Comparison of ENCODE assay signal across 8 cellular contexts in genomic region chr7:131328387-131329175, GRCh38. TPM values are rescaled to one million over a fixed set of nuclear protein-coding genes. Genes with fewer than 3 reads are reported as not detected.
DNase-seq lines count a peak whose midpoint lies in the region; ATAC-seq and TF ChIP-seq lines count a peak whose summit lies in the region.

No MANE protein-coding gene starts in this region.

- TF ChIP-seq POLR2A in vagina (IDR thresholded peaks at IDR 0.05): no peak

- CTCF ChIA-PET in activated CD4-positive, alpha-beta T cell treated with anti-CD3 and anti-CD28 coated beads for 36 hours (lab: Charles Lee): interaction anchor here (0.7 to 1.5 kb wide), 5 partner anchors 8 to 145 kb away, joined by 3 to 4 read pairs (median 4); no protein-coding TSS in a partner anchor

- peak overlapping the region; percentile 97 for H3K27ac Mint-ChIP-seq in activated CD4-positive, alpha-beta T cell treated with anti-CD3 and anti-CD28 coated beads for 36 hours

- H3K4me1 Mint-ChIP-seq in activated CD4-positive, alpha-beta T cell treated with anti-CD3 and anti-CD28 coated beads for 36 hours: peaks cover 59% of the 10 kb centered on the region

- TF ChIP-seq CTCF in dorsolateral prefrontal cortex (IDR thresholded peaks at IDR 0.05 in 54 of 56, conservative IDR thresholded peaks at IDR 0.05 in 2 of 56; ENCODE audit: low read depth in 1 of 56, partially characterized antibody in 56 of 56) (peak in 1 of 56 donors; percentile 10), vagina (IDR thresholded peaks at IDR 0.05) (no peak)

- DNase-seq in activated CD4-positive, alpha-beta T cell treated with anti-CD3 and anti-CD28 coated beads for 36 hours: no peak
- no peak for DNase-seq in activated CD4-positive, alpha-beta T cell treated with anti-CD3 and anti-CD28 coated beads for 48 hours
- DNase-seq in OCI-M2 (lab: John Stamatoyannopoulos, UW; ENCODE audit: unreplicated experiment) (peak; percentile 26), dorsolateral prefrontal cortex (no peak), vagina (ENCODE audit: extremely low spot score in 2 of 2) (no peak), GOT3 (lab: John Stamatoyannopoulos, UW) (no peak)

- H3K27me3 ChIP-seq in dorsolateral prefrontal cortex (no peaks in the 10 kb centered on the region), vagina (no peaks in the 10 kb centered on the region)

- ATAC-seq in activated CD4-positive, alpha-beta T cell treated with anti-CD3 and anti-CD28 coated beads for 36 hours: no peak
- ATAC-seq in HG03039 (IDR thresholded peaks at IDR 0.05; ENCODE audit: unreplicated experiment): no peak

- peak overlapping the region; percentile 63 to 100 (median 94) for H3K4me3 ChIP-seq in dorsolateral prefrontal cortex
- H3K4me3 ChIP-seq in mesodermal cell (ENCODE audit: extremely low read depth, insufficient read depth, low read length, poor library complexity, severe bottlenecking): peak overlapping the region; percentile 95
- H3K4me3 ChIP-seq in vagina: peak overlapping the region; percentile 99

- H3K4me3 Mint-ChIP-seq in activated CD4-positive, alpha-beta T cell treated with anti-CD3 and anti-CD28 coated beads for 36 hours: peak overlapping the region; percentile 94

- peaks cover 5% of the 10 kb centered on the region for H3K4me1 ChIP-seq in mesodermal cell (ENCODE audit: control insufficient read depth, insufficient read depth, low read length, poor library complexity, severe bottlenecking)
- H3K4me1 ChIP-seq in vagina: peaks cover 57% of the 10 kb centered on the region

- H3K27me3 Mint-ChIP-seq in activated CD4-positive, alpha-beta T cell treated with anti-CD3 and anti-CD28 coated beads for 36 hours: no peaks in the 10 kb centered on the region

- H3K36me3 ChIP-seq in mesodermal cell (ENCODE audit: control insufficient read depth, insufficient read depth, low read length) (peaks cover 14% of the 10 kb centered on the region), vagina (no peaks in the 10 kb centered on the region)

- H3K27ac ChIP-seq in dorsolateral prefrontal cortex (peak overlapping the region; percentile 89 to 100 (median 98)), mesodermal cell (ENCODE audit: low read depth, low read length, severe bottlenecking) (peak overlapping the region; percentile 98), vagina (peak overlapping the region; percentile 100)

- 0 to 3% methylated on average over 5 to 13 of the region's 19 CpGs for WGBS in mesodermal cell (ENCODE audit: insufficient coverage in 2 of 2), 2 experiments

- H3K9me3 Mint-ChIP-seq in activated CD4-positive, alpha-beta T cell treated with anti-CD3 and anti-CD28 coated beads for 36 hours (ENCODE audit: low read depth): no peaks in the 10 kb centered on the region

- POLR2A ChIA-PET in activated CD4-positive, alpha-beta T cell treated with anti-CD3 and anti-CD28 coated beads for 36 hours (lab: Charles Lee): interaction anchor here (0.7 to 1.3 kb wide), 4 partner anchors 31 to 255 kb away, joined by 3 to 6 read pairs (median 3); no protein-coding TSS in a partner anchor

- H3K9me3 ChIP-seq in mesodermal cell (ENCODE audit: control insufficient read depth, low read length) (no peaks in the 10 kb centered on the region), vagina (no peaks in the 10 kb centered on the region)

- peaks cover 3% of the 10 kb centered on the region for H3K36me3 Mint-ChIP-seq in activated CD4-positive, alpha-beta T cell treated with anti-CD3 and anti-CD28 coated beads for 36 hours (ENCODE audit: low read depth)

- intact Hi-C loops in activated CD4-positive, alpha-beta T cell treated with anti-CD3 and anti-CD28 coated beads for 36 hours (cut with DNase I, micrococcal nuclease): loop anchor here (2.0 to 5.0 kb wide), 4 partner anchors 40 to 886 kb away; partner anchors contain the start of genes CEP41 (in 1 of the 2) and COPG2 (in 1 of the 2)
- intact Hi-C loops in dorsolateral prefrontal cortex (cut with DNase I): loop anchor here (5.0 to 10.0 kb wide), 4 partner anchors 99 to 221 kb away; no protein-coding TSS in a partner anchor
- intact Hi-C loops in vagina (cut with DNase I): loop anchor here (2.0 kb wide), 1 partner anchor 224 kb away; no protein-coding TSS in a partner anchor

RNA-seq across cellular contexts. Expression of gene MKLN1, which starts 0.9 kb away (rescaled TPM):
- total RNA-seq in activated CD4-positive, alpha-beta T cell treated with anti-CD3 and anti-CD28 coated beads for 36 hours: 10 to 100 TPM; 40.1 to 42.9 TPM
- 100 to 1,000 TPM in 78 of 120 experiments, 10 to 100 TPM in 42; 68.7 to 162 (median 107) TPM for total RNA-seq in dorsolateral prefrontal cortex
- 35.5 TPM for polyA plus RNA-seq in mesodermal cell (2013, experiment 1 of 2)
- polyA plus RNA-seq in mesodermal cell (2013, experiment 2 of 2): 34.1 TPM
- total RNA-seq in vagina: 48.4 TPM
